In genomic region chr1:76919123-76919522, GRCh38 we compare ENCODE assay signal across 23 cellular contexts. TPM values are rescaled to one million over a fixed set of nuclear protein-coding genes. Genes with fewer than 3 reads are reported as not detected.
DNase-seq lines count a peak whose midpoint lies in the region; ATAC-seq and TF ChIP-seq lines count a peak whose summit lies in the region.
"Had no signal": no experiment of that assay in that cellular context is flagged by ENCODE, and none has a peak within 500 bp of the region (broad histone marks: within the 10 kb centered on the region; RNA-seq: fewer than 3 reads in every experiment).

No MANE protein-coding gene starts in this region.

- ATAC-seq in foreskin keratinocyte, result no peak
- ATAC-seq in HG02840 (IDR thresholded peaks at IDR 0.05; ENCODE audit: low FRiP score, unreplicated experiment), result no peak
- ATAC-seq: activated CD4-positive, alpha-beta T cell treated with anti-CD3 and anti-CD28 coated beads for 36 hours; activated naive CD4-positive, alpha-beta T cell treated with anti-CD3 and anti-CD28 coated beads, Interleukin-2, amount 50 U/mL, for 72 hours; stimulated activated naive CD8-positive, alpha-beta T cell treated with anti-CD3 and anti-CD28 coated beads, Interleukin-15, Interleukin-2, amounts not matched to agents 100 U/mL and 50 U/mL, for 24 hours had no signal

- no peaks in the 10 kb centered on the region for H3K79me2 ChIP-seq in PC-9 (ENCODE audit: low read depth)

- H3K27me3 ChIP-seq in PC-9 (ENCODE audit: insufficient read depth, low read depth), result no peaks in the 10 kb centered on the region
- H3K27me3 ChIP-seq in foreskin keratinocyte, result no peaks in the 10 kb centered on the region
- H3K27me3 ChIP-seq: ascending aorta, vagina had no signal

- H3K36me3 ChIP-seq in PC-9 (ENCODE audit: low read depth), result no peaks in the 10 kb centered on the region
- H3K36me3 ChIP-seq: ascending aorta, thoracic aorta, vagina had no signal

- BruUV-seq in PC-9 (replicated peaks; lab: Mats Ljungman, UMichigan), result no TSS peak

- no peak overlapping the region for H3K4me3 ChIP-seq in PC-9
- H3K4me3 ChIP-seq: ascending aorta, thoracic aorta, vagina had no signal

- intact Hi-C loops in PC-9 (cut with micrococcal nuclease; ENCODE audit: unreplicated experiment), result no loop called here

- no peak overlapping the region for H3K27ac ChIP-seq in PC-9
- H3K27ac ChIP-seq in foreskin keratinocyte, result peak overlapping the region; percentile 22
- H3K27ac ChIP-seq: ascending aorta, thoracic aorta, vagina had no signal

- H2AFZ ChIP-seq in PC-9, result peak overlapping the region; percentile 25; the same call in 1 of the 2 replicates

- no peaks in the 10 kb centered on the region for H3K9me2 ChIP-seq in PC-9 (ENCODE audit: insufficient read depth)

- TF ChIP-seq CTCF in PC-9 (conservative IDR thresholded peaks at IDR 0.05), result no peak
- no peak for TF ChIP-seq CTCF in foreskin keratinocyte (conservative IDR thresholded peaks at IDR 0.05)

- DNase-seq in ELF-1 (ENCODE audit: low read depth, low spot score), result peak; percentile 16
- no peak for DNase-seq in PC-9
- DNase-seq in foreskin keratinocyte, result peak in 1 of 2 donors; percentile 27
- peak; percentile 3 for DNase-seq in myocyte (ENCODE audit: low read depth)
- no peak for DNase-seq in kidney tubule cell (ENCODE audit: low spot score)
- DNase-seq in anterior cingulate cortex (lab: John Stamatoyannopoulos, UW), result no peak
- DNase-seq in cerebellar nuclear complex (lab: John Stamatoyannopoulos, UW), result no peak
- DNase-seq: activated CD4-positive, alpha-beta T cell treated with anti-CD3 and anti-CD28 coated beads for 36 hours; activated T-cell treated with anti-CD3 and anti-CD28 coated beads for 4 hours; CD4-positive, alpha-beta T cell; HCEC 1CT; Karpas-422; MV-4-11; naive B cell; stimulated activated naive CD8-positive, alpha-beta T cell treated with anti-CD3 and anti-CD28 coated beads, Interleukin-15, Interleukin-2, amounts not matched to agents 100 U/mL and 50 U/mL, for 24 hours; T-helper 2 cell had no signal

- POLR2A ChIA-PET in PC-9 (lab: Charles Lee; ENCODE audit: unreplicated experiment), result no interaction called here

- no peaks in the 10 kb centered on the region for H3K9me3 ChIP-seq in PC-9 (ENCODE audit: insufficient read depth, low read depth)
- H3K9me3 ChIP-seq: ascending aorta, thoracic aorta, vagina had no signal

- H4K20me1 ChIP-seq in PC-9 (ENCODE audit: insufficient read depth), result no peaks in the 10 kb centered on the region

- CTCF ChIA-PET in PC-9 (lab: Charles Lee), result no interaction called here

- no peak overlapping the region for H3K4me2 ChIP-seq in PC-9

- no peaks in the 10 kb centered on the region for H3F3A ChIP-seq in PC-9 (ENCODE audit: insufficient read depth, low read depth)

- H3K4me1 ChIP-seq in PC-9 (replicated peaks; ENCODE audit: insufficient read depth) (no peaks in the 10 kb centered on the region), foreskin keratinocyte (no peaks in the 10 kb centered on the region)
- H3K4me1 ChIP-seq: ascending aorta, vagina had no signal

RNA-seq across cellular contexts. Expression of gene ST6GALNAC5, which starts 51.8 kb away (rescaled TPM):
- 0.24 and 0.85 TPM in 2 replicates for total RNA-seq in PC-9 (2021)
- total RNA-seq in foreskin keratinocyte, result 21.6 and 24.8 TPM in 2 replicates
- polyA plus RNA-seq in foreskin keratinocyte, result 8.0 and 9.8 TPM in 2 replicates
- total RNA-seq in myocyte, result 2.2 and 5.1 TPM in 2 replicates
- 2.5 TPM for polyA plus RNA-seq in myocyte (2012)
- total RNA-seq: activated CD4-positive, alpha-beta T cell treated with anti-CD3 and anti-CD28 coated beads for 36 hours; activated naive CD4-positive, alpha-beta T cell treated with anti-CD3 and anti-CD28 coated beads, Interleukin-2, amount 50 U/mL, for 72 hours; CD4-positive, alpha-beta T cell; dermis microvascular lymphatic vessel endothelial cell; glomerular endothelial cell had no signal

Comparison
In these comparisons a context has a peak if more than half of its experiments do, and no peak if none do; other contexts are left out.
1. DNase-seq: peak in ELF-1 (single experiment) and myocyte (single experiment); none in PC-9 (0 of 2), kidney tubule cell (single experiment), anterior cingulate cortex (0 of 58) and cerebellar nuclear complex (0 of 2).